ENCODE assay signal across 12 cellular contexts in the genomic region with DNA sequence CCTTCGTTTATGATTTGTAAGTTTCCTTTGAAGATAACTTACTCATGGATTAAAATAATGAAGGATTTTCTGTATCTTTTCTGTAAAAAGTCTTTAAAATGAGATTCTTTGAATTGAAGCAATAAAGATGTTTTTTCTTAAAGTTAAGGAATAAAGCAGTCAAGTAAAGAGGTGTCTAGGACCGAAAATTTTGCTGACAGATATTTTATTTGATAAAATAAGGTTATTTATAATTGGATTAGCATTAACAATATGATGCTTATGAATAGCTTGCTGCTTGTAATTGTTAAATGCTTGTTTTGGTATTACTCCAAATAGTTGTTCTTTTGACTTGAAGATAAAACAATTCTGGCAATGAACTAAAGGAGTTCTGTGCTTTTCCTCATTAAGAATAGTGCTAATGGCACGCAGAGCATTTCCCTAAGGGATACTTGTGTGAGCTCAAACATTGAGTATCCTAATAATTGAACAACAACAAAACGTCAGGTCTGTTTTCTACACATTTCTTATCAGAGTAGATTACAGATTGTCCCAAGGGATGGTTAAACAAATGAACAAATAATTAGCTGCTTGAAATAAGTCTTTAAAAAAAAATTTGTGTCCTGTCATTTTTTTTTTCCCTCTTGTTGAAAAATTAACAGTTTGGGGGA.
"Had no signal": no experiment of that assay in that cellular context is flagged by ENCODE, and none has a peak within 500 bp of the region (broad histone marks: within the 10 kb centered on the region; RNA-seq: fewer than 3 reads in every experiment).

No MANE protein-coding gene starts in this region.

- DNase-seq: activated CD4-positive, alpha-beta T cell treated with anti-CD3 and anti-CD28 coated beads, Interleukin-2, amount 10 ng/mL, durations not matched to agents 7 days and 5 days; activated CD8-positive, alpha-beta memory T cell treated with anti-CD3 and anti-CD28 coated beads, Interleukin-2, amount 50 U/mL, for 48 hours; activated gamma-delta T cell; activated T-cell treated with anti-CD3 and anti-CD28 coated beads, Interleukin-2, amount 50 U/mL, for 72 hours; amygdala; cortex of kidney; effector memory CD4-positive, alpha-beta T cell; lower lobe of right lung; nephron progenitor cell; occipital lobe; stimulated activated CD4-positive, alpha-beta T cell treated with anti-CD3 and anti-CD28 coated beads, Interleukin-1b, Interleukin-23, amount 100 ng/mL, for 48 hours had no signal

- H3K27ac ChIP-seq: epithelial cell of prostate, lower lobe of right lung had no signal

- H3K4me3 ChIP-seq: lower lobe of right lung had no signal

- H3K9me3 ChIP-seq: lower lobe of right lung had no signal
